In the genomic region with DNA sequence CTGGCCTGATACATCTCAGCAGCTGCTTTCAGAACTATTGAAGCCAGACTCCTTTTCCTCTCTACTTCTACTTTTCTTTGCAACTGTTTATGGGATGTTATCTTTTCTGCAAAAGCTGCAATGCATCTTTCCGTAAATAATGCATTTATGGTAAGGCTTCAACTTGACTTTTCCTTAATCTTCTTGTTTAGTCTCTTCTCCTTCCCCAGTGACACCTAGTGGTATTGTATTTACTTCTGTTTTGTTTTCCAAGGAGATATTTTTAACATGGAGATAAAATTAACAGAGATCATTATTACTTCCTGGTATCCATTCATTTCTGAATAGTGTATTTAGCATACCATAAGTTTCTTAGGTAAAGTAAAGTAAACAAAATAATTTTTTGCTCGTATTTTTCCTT, we compare ENCODE assay signal across 24 cellular contexts.
DNase-seq lines count a peak whose midpoint lies in the region; ATAC-seq, FAIRE-seq and TF ChIP-seq lines count a peak whose summit lies in the region.
"Had no signal": no experiment of that assay in that cellular context is flagged by ENCODE, and none has a peak within 500 bp of the region (broad histone marks: within the 10 kb centered on the region; RNA-seq: fewer than 3 reads in every experiment).

No MANE protein-coding gene starts in this region.

- no peaks in the 10 kb centered on the region for H3K9me3 ChIP-seq in endothelial cell of umbilical vein (replicated peaks; ENCODE audit: control insufficient read depth, insufficient read depth, low read length)
- H3K9me3 ChIP-seq: gastrocnemius medialis, MG63, SJSA1 had no signal

- H3K27me3 ChIP-seq in endothelial cell of umbilical vein (ENCODE audit: control insufficient read depth in 2 of 2, insufficient read depth in 2 of 2, low read length in 2 of 2), result no peaks in the 10 kb centered on the region
- H3K27me3 ChIP-seq: gastrocnemius medialis, MG63, SJSA1 had no signal

- H3K4me3 ChIP-seq in endothelial cell of umbilical vein (replicated peaks in 1 of 3; ENCODE audit: insufficient read depth in 1 of 3, low read depth in 1 of 3, low read length in 3 of 3), result no peak overlapping the region
- H3K4me3 ChIP-seq: gastrocnemius medialis, MG63, SJSA1, skin epidermis had no signal

- H3K36me3 ChIP-seq in endothelial cell of umbilical vein (ENCODE audit: control insufficient read depth in 2 of 2, extremely low read depth in 1 of 2, insufficient read depth in 2 of 2, low read length in 2 of 2), result no peaks in the 10 kb centered on the region
- H3K36me3 ChIP-seq: gastrocnemius medialis, MG63, SJSA1 had no signal

- no TSS peak for BruUV-seq in endothelial cell of umbilical vein (replicated peaks; lab: Mats Ljungman, UMichigan)

- no peaks in the 10 kb centered on the region for H3K9me3 Mint-ChIP-seq in osteocyte (ENCODE audit: unreplicated experiment)

- no peak for TF ChIP-seq POLR2A in endothelial cell of umbilical vein (IDR thresholded peaks at IDR 0.05; ENCODE audit: low read depth, low read length)

- intact Hi-C loops in endothelial cell of umbilical vein (cut with micrococcal nuclease), result no loop called here

- no peak overlapping the region for H3K9ac ChIP-seq in endothelial cell of umbilical vein (replicated peaks; ENCODE audit: extremely low read depth, insufficient read depth, low read length)

- H3K4me1 ChIP-seq in endothelial cell of umbilical vein (ENCODE audit: control insufficient read depth, extremely low read depth, insufficient read depth, low read length), result no peaks in the 10 kb centered on the region
- H3K4me1 ChIP-seq: gastrocnemius medialis, SJSA1 had no signal

- no peak for ATAC-seq in HG03565 (IDR thresholded peaks at IDR 0.05; ENCODE audit: unreplicated experiment)
- ATAC-seq: effector memory CD8-positive, alpha-beta T cell; gastrocnemius medialis; left lobe of liver had no signal

- H2AFZ ChIP-seq in endothelial cell of umbilical vein (ENCODE audit: low read depth, low read length), result no peak overlapping the region

- H3K9me1 ChIP-seq in endothelial cell of umbilical vein (replicated peaks; ENCODE audit: control insufficient read depth, extremely low read depth, insufficient read depth, low read length), result no peaks in the 10 kb centered on the region

- in situ Hi-C loops in KBM-7 (cut with MboI; ENCODE audit: low pct_unique_long_range_greater_than_20kb, low sequenced_read_pairs), result no loop called here

- FAIRE-seq in D721Med (lab: Jason Lieb, UNC) (no peak), endothelial cell of umbilical vein (lab: Jason Lieb, UNC) (no peak)

- CTCF ChIA-PET in endothelial cell of umbilical vein (lab: Charles Lee), result interaction anchor here (0.7 kb wide), 1 partner anchor 159 kb away, joined by 3 read pairs; no protein-coding TSS in a partner anchor

- dilution Hi-C loops in endothelial cell of umbilical vein (cut with MboI; ENCODE audit: extremely low pct_ligation_motif_present, low sequenced_read_pairs), result no loop called here

- TF ChIP-seq CTCF in D721Med (IDR thresholded peaks at IDR 0.05; ENCODE audit: insufficient read depth, missing control alignments), result peak; percentile 14
- peak in 1 of 2 donors; percentile 0 for TF ChIP-seq CTCF in endothelial cell of umbilical vein (IDR thresholded peaks at IDR 0.05; ENCODE audit: extremely low read depth in 1 of 2, insufficient read depth in 1 of 2, low read depth in 1 of 2, low read length in 2 of 2)
- peak; percentile 49 for TF ChIP-seq CTCF in osteocyte (IDR thresholded peaks at IDR 0.05)

- no peaks in the 10 kb centered on the region for H3K27me3 Mint-ChIP-seq in osteocyte (ENCODE audit: unreplicated experiment)
- H3K27me3 Mint-ChIP-seq: B cell; effector memory CD8-positive, alpha-beta T cell had no signal

- H3K4me3 Mint-ChIP-seq in osteocyte (ENCODE audit: unreplicated experiment), result no peak overlapping the region
- H3K4me3 Mint-ChIP-seq: B cell; effector memory CD8-positive, alpha-beta T cell had no signal

- H3K4me2 ChIP-seq in endothelial cell of umbilical vein (ENCODE audit: insufficient read depth, low read length), result no peak overlapping the region

- no peak overlapping the region for H3K27ac Mint-ChIP-seq in osteocyte (ENCODE audit: unreplicated experiment)
- H3K27ac Mint-ChIP-seq: B cell; effector memory CD8-positive, alpha-beta T cell had no signal

- H3K79me2 ChIP-seq in endothelial cell of umbilical vein (ENCODE audit: control insufficient read depth, insufficient read depth, low read length), result no peaks in the 10 kb centered on the region

- no peak overlapping the region for H3K27ac ChIP-seq in endothelial cell of umbilical vein (ENCODE audit: insufficient read depth, low read depth, low read length)
- H3K27ac ChIP-seq: gastrocnemius medialis, SJSA1, skin epidermis had no signal

- no peaks in the 10 kb centered on the region for H4K20me1 ChIP-seq in endothelial cell of umbilical vein (replicated peaks; ENCODE audit: control insufficient read depth, extremely low read depth, insufficient read depth, low read length)

- DNase-seq in D721Med (ENCODE audit: insufficient read length, low spot score), result no peak
- DNase-seq in OCI-M1 (lab: John Stamatoyannopoulos, UW), result peak; percentile 44
- DNase-seq in endothelial cell of umbilical vein (ENCODE audit: low read depth, low spot score), result peak; percentile 21
- DNase-seq in osteocyte (ENCODE audit: extremely low spot score, unreplicated experiment), result no peak
- no peak for DNase-seq in inferior parietal cortex (ENCODE audit: extremely low spot score)
- no peak for DNase-seq in KBM-7
- DNase-seq: activated CD4-positive, alpha-beta T cell treated with anti-CD3 and anti-CD28 coated beads for 1 hour; activated effector memory CD4-positive, alpha-beta T cell treated with Interleukin-2 at 50 U/mL for 16 hours; amniotic stem cell; cerebellar nuclear complex; effector memory CD8-positive, alpha-beta T cell; gastrocnemius medialis; HCEC 1CT; MG63; NCI-H1694 treated with DMSO at 0.1 percent for 48 hours; NCI-H446 treated with DMSO at 0.1 percent for 48 hours; stimulated activated CD4-positive, alpha-beta T cell treated with anti-CD3 and anti-CD28 coated beads, Interleukin-4, amount 100 ng/mL, for 4 hours; stimulated activated CD8-positive, alpha-beta memory T cell treated with anti-CD3 and anti-CD28 coated beads, Interleukin-4, amount 100 ng/mL, for 48 hours; T-helper 9 cell had no signal

- peaks cover 7% of the 10 kb centered on the region for H3K4me1 Mint-ChIP-seq in osteocyte (ENCODE audit: unreplicated experiment)
- H3K4me1 Mint-ChIP-seq: B cell had no signal

- no peaks in the 10 kb centered on the region for H3K36me3 Mint-ChIP-seq in osteocyte (ENCODE audit: unreplicated experiment)

- POLR2A ChIA-PET in endothelial cell of umbilical vein (lab: Charles Lee), result no interaction called here

TF ChIP-seq in endothelial cell of umbilical vein, 7 proteins besides CTCF, POLR2A, EP300 and RAD21:
- no peak for TF ChIP-seq GATA2 (IDR thresholded peaks at IDR 0.05; ENCODE audit: insufficient read depth, insufficient read length, low read depth, low read length)
- TF ChIP-seq MYC (IDR thresholded peaks at IDR 0.05; ENCODE audit: low read depth, low read length), result no peak
- TF ChIP-seq FOS (IDR thresholded peaks at IDR 0.05; ENCODE audit: borderline replicate concordance, insufficient read depth, low read length), result no peak

Comparison
In these comparisons a context has a peak if more than half of its experiments do, and no peak if none do; other contexts are left out.
1. DNase-seq: peak in OCI-M1 (single experiment) and endothelial cell of umbilical vein (single experiment); none in D721Med (single experiment), osteocyte (single experiment), inferior parietal cortex (single experiment) and KBM-7 (single experiment).